11 cellular contexts compared by ENCODE assay signal in the genomic region with DNA sequence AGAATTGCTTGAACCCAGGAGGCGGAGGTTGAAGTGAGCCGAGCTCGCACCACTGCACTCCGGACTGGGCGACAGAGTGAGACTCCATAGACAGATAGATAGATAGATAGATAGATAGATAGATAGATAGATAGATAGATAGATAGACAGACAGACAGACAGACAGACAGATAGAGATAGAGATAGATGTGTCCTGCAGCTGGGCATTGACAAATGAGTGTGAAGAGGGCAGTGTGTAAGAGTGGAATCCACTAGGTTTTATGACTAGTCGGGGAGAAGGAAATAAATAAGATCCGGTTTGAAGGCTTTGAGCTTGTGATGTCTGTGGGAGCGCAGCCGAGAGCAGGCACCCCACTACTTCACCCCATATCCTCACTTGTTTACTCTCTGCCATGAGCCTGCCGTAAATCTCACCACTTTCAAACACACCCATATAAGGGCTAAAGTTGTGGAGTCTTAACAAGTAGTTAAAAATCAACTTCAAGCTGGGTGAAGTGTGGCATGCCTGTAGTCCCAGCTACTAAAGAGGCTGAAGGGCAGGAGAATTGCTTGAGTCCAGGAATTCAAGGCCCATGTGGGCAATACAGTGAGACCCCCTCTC. TPM values are rescaled to one million over a fixed set of nuclear protein-coding genes. Genes with fewer than 3 reads are reported as not detected.
DNase-seq lines count a peak whose midpoint lies in the region; ATAC-seq and TF ChIP-seq lines count a peak whose summit lies in the region.
"Had no signal": no experiment of that assay in that cellular context is flagged by ENCODE, and none has a peak within 500 bp of the region (broad histone marks: within the 10 kb centered on the region; RNA-seq: fewer than 3 reads in every experiment).

No MANE protein-coding gene starts in this region.

- H3K27ac Mint-ChIP-seq in CD14-positive monocyte (peak overlapping the region; percentile 68 to 97 (median 96)), memory B cell (peak overlapping the region; percentile 12)
- peak overlapping the region; percentile 10 for H3K27ac Mint-ChIP-seq in activated naive CD8-positive, alpha-beta T cell treated with anti-CD3 and anti-CD28 coated beads, Interleukin-2, amount 50 U/mL, for 24 hours

- peaks cover 0 to 5% (median 0%) of the 10 kb centered on the region in 7 donors for H3K9me3 Mint-ChIP-seq in CD14-positive monocyte
- no peaks in the 10 kb centered on the region for H3K9me3 Mint-ChIP-seq in activated naive CD8-positive, alpha-beta T cell treated with anti-CD3 and anti-CD28 coated beads, Interleukin-2, amount 50 U/mL, for 24 hours
- no peaks in the 10 kb centered on the region for H3K9me3 Mint-ChIP-seq in memory B cell

- no peak for ATAC-seq in activated naive CD8-positive, alpha-beta T cell treated with anti-CD3 and anti-CD28 coated beads, Interleukin-2, amount 50 U/mL, for 24 hours
- ATAC-seq in memory B cell (ENCODE audit: low read depth) (no peak), HG03460 (IDR thresholded peaks at IDR 0.05; ENCODE audit: unreplicated experiment) (no peak)
- ATAC-seq: PC-3 had no signal

- no peak for TF ChIP-seq CTCF in CD14-positive monocyte (IDR thresholded peaks at IDR 0.05)
- no peak for TF ChIP-seq CTCF in GM20000 (IDR thresholded peaks at IDR 0.05; ENCODE audit: extremely low read depth, missing control alignments)

- peaks cover 0 to 2% (median 0%) of the 10 kb centered on the region in 3 donors for H3K27me3 Mint-ChIP-seq in CD14-positive monocyte (ENCODE audit: low read depth in 3 of 3)
- H3K27me3 Mint-ChIP-seq in activated naive CD8-positive, alpha-beta T cell treated with anti-CD3 and anti-CD28 coated beads, Interleukin-2, amount 50 U/mL, for 24 hours: peaks cover 34% of the 10 kb centered on the region
- H3K27me3 Mint-ChIP-seq in memory B cell: no peaks in the 10 kb centered on the region

- intact Hi-C loops in CD14-positive monocyte (cut with micrococcal nuclease): loop anchor here in 1 of 2 donors (2.0 kb wide), 1 partner anchor 154 kb away; no protein-coding TSS in a partner anchor

- no peak for DNase-seq in CD14-positive monocyte (ENCODE audit: low spot score)
- DNase-seq in GM20000 (ENCODE audit: low spot score): peak; percentile 28
- no peak for DNase-seq in activated naive CD8-positive, alpha-beta T cell treated with anti-CD3 and anti-CD28 coated beads, Interleukin-2, amount 50 U/mL, for 24 hours
- no peak for DNase-seq in memory B cell (ENCODE audit: low spot score in 2 of 2)
- no peak for DNase-seq in DMS 273 (lab: John Stamatoyannopoulos, UW; ENCODE audit: unreplicated experiment)
- DNase-seq in amniotic stem cell (lab: John Stamatoyannopoulos, UW): no peak
- DNase-seq in amygdala (lab: John Stamatoyannopoulos, UW): no peak
- DNase-seq: COR-L47, NCI-H226, PC-3 had no signal

- H3K36me3 Mint-ChIP-seq in CD14-positive monocyte (peaks cover 17 to 19% of the 10 kb centered on the region in 2 donors), memory B cell (no peaks in the 10 kb centered on the region)
- peaks cover 8% of the 10 kb centered on the region for H3K36me3 Mint-ChIP-seq in activated naive CD8-positive, alpha-beta T cell treated with anti-CD3 and anti-CD28 coated beads, Interleukin-2, amount 50 U/mL, for 24 hours (ENCODE audit: low read depth)

- H3K4me1 Mint-ChIP-seq in CD14-positive monocyte (peaks cover 81% of the 10 kb centered on the region), memory B cell (peaks cover 38% of the 10 kb centered on the region)
- peaks cover 59% of the 10 kb centered on the region for H3K4me1 Mint-ChIP-seq in activated naive CD8-positive, alpha-beta T cell treated with anti-CD3 and anti-CD28 coated beads, Interleukin-2, amount 50 U/mL, for 24 hours

- peak overlapping the region in 1 of 2 donors; percentile 68 for H3K4me3 Mint-ChIP-seq in CD14-positive monocyte
- H3K4me3 Mint-ChIP-seq in activated naive CD8-positive, alpha-beta T cell treated with anti-CD3 and anti-CD28 coated beads, Interleukin-2, amount 50 U/mL, for 24 hours: peak overlapping the region; percentile 70
- H3K4me3 Mint-ChIP-seq in memory B cell: no peak overlapping the region

RNA-seq across cellular contexts. Expression of gene SUSD1, which starts 1.4 kb away (rescaled TPM):
- polyA plus RNA-seq in CD14-positive monocyte: 10 to 100 TPM; 29.1 to 42.3 TPM

Comparison
In these comparisons a context has a peak if more than half of its experiments do, and no peak if none do; other contexts are left out.
1. H3K27ac Mint-ChIP-seq: peak in every context shown above with its lines; median percentile 96 in CD14-positive monocyte; 12 in memory B cell; 10 in activated naive CD8-positive, alpha-beta T cell treated with anti-CD3 and anti-CD28 coated beads, Interleukin-2, amount 50 U/mL, for 24 hours.